28 cellular contexts compared by ENCODE assay signal in the genomic region with DNA sequence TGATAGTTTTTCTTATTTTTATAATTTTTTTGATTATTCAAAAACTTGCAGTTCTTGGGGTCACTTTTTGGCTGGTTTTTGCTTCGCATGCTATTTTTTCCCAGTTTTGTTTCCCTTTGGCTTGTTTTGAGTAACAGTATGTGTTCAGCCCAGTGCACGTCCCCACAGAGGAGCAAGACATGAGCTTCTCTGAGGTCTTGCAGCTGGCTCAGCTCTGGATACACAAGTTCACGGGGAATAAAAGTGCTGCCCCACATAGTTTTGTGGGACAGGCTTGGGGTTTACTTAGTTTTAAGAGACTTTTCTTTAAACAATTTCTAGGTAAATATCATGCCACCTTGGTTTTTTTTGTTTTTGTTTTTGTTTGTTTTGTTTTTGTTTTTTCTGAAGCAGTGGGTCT.
"Had no signal": no experiment of that assay in that cellular context is flagged by ENCODE, and none has a peak within 500 bp of the region (broad histone marks: within the 10 kb centered on the region; RNA-seq: fewer than 3 reads in every experiment).

No MANE protein-coding gene starts in this region.

- ATAC-seq: Panc1 had no signal

- H3K4me2 ChIP-seq: PC-9, SK-N-SH had no signal

- H3K36me3 ChIP-seq: SJSA1 had no signal

- H3K27me3 ChIP-seq: SJSA1 had no signal

- H3K27ac ChIP-seq: PC-9, SJSA1 had no signal

- H3K4me3 ChIP-seq: PC-9, SJSA1 had no signal

- H3K9me3 ChIP-seq: SK-N-SH had no signal

- H2AFZ ChIP-seq: PC-9 had no signal

- H3K4me1 ChIP-seq: SJSA1 had no signal

- DNase-seq: Karpas-422, KG1, NCI-H1048, NCI-H1092 treated with DMSO at 0.1 percent for 48 hours, NCI-H1105 treated with DMSO at 0.1 percent for 48 hours, NCI-H1417, NCI-H1436, NCI-H1694 treated with DMSO at 0.1 percent for 48 hours, NCI-H187 treated with DMSO at 0.1 percent for 48 hours, NCI-H2029, NCI-H2081, NCI-H2171, NCI-H226, NCI-H446 treated with DMSO at 0.1 percent for 48 hours, NCI-H510A, NCI-H524, NCI-H526, NCI-H69, NCI-H748 treated with DMSO at 0.1 percent for 48 hours, NCI-H82, PC-9, Right ventricle myocardium superior, SHP77 treated with DMSO at 0.1 percent for 48 hours, SK-N-SH, SW 1271, T-helper 1 cell had no signal

- H3K9ac ChIP-seq: SK-N-SH had no signal
